ENCODE assay signal across 18 cellular contexts in the genomic region with DNA sequence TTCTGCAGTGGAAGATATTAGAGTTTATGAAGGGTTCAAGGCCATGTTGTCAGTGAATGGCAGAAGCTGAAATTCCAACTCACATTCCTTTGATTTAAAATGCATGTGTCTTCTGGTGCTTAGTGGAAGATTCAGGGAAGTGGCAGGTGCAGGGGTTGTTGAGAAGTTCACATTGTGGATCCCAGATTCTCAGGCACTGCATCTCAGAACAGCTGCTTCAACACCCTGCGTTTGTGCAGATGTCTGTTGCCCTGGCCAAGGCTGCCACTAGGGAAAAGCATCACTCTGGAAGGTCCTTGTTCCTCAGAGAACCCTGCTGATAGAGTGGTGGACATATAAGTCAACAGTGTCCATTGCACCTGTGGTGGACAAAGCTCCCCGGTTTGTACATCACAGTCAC.
DNase-seq lines count a peak whose midpoint lies in the region; ATAC-seq, FAIRE-seq and TF ChIP-seq lines count a peak whose summit lies in the region.
"Had no signal": no experiment of that assay in that cellular context is flagged by ENCODE, and none has a peak within 500 bp of the region (broad histone marks: within the 10 kb centered on the region; RNA-seq: fewer than 3 reads in every experiment).

No MANE protein-coding gene starts in this region.

- peak; percentile 35 for DNase-seq in LHCN-M2 (ENCODE audit: low read depth)
- peak; percentile 70 to 84 for DNase-seq in SJCRH30
- no peak for DNase-seq in osteocyte (ENCODE audit: extremely low spot score, unreplicated experiment)
- DNase-seq in vagina (ENCODE audit: extremely low spot score in 2 of 2), result no peak
- no peak for DNase-seq in pancreas
- DNase-seq in mesothelial cell of epicardium (ENCODE audit: low spot score in 2 of 2, unreplicated experiment in 2 of 2), result no peak
- DNase-seq: C1 segment of cervical spinal cord; Calu3; CD4-positive, alpha-beta memory T cell; COR-L47; DMS53; DMS79 treated with DMSO at 0.1 percent for 48 hours; GF-D8; H9 had no signal

- TF ChIP-seq CTCF in osteocyte (IDR thresholded peaks at IDR 0.05), result no peak
- TF ChIP-seq CTCF in vagina (IDR thresholded peaks at IDR 0.05), result no peak
- no peak for TF ChIP-seq CTCF in pancreas (IDR thresholded peaks at IDR 0.05)
- no peak for TF ChIP-seq CTCF in mesothelial cell of epicardium (IDR thresholded peaks at IDR 0.05; ENCODE audit: unreplicated experiment)

- peaks cover 42% of the 10 kb centered on the region for H3K4me1 ChIP-seq in SJCRH30
- peaks cover 12% of the 10 kb centered on the region for H3K4me1 ChIP-seq in vagina
- no peaks in the 10 kb centered on the region for H3K4me1 ChIP-seq in pancreas

- H3K9me3 Mint-ChIP-seq in osteocyte (ENCODE audit: unreplicated experiment) (no peaks in the 10 kb centered on the region), mesothelial cell of epicardium (no peaks in the 10 kb centered on the region)
- H3K9me3 Mint-ChIP-seq: GM23338, H9 had no signal

- H3K27ac ChIP-seq in SJCRH30 (no peak overlapping the region), vagina (peak overlapping the region; percentile 68), pancreas (no peak overlapping the region)

- H3K36me3 Mint-ChIP-seq in osteocyte (ENCODE audit: unreplicated experiment), result peaks cover 75% of the 10 kb centered on the region
- H3K36me3 Mint-ChIP-seq in mesothelial cell of epicardium, result no peaks in the 10 kb centered on the region
- H3K36me3 Mint-ChIP-seq: CD4-positive, alpha-beta memory T cell had no signal

- H3K27ac Mint-ChIP-seq in osteocyte (ENCODE audit: unreplicated experiment) (peak overlapping the region; percentile 74), mesothelial cell of epicardium (no peak overlapping the region)
- H3K27ac Mint-ChIP-seq: GM23338, H9 had no signal

- no peak for TF ChIP-seq POLR2A in vagina (IDR thresholded peaks at IDR 0.05)

- H3K27me3 Mint-ChIP-seq in osteocyte (ENCODE audit: unreplicated experiment) (no peaks in the 10 kb centered on the region), mesothelial cell of epicardium (ENCODE audit: low read depth) (no peaks in the 10 kb centered on the region)

- H3K36me3 ChIP-seq in SJCRH30, result no peaks in the 10 kb centered on the region; the same call in 1 of the 2 replicates
- no peaks in the 10 kb centered on the region for H3K36me3 ChIP-seq in vagina
- H3K36me3 ChIP-seq in pancreas, result no peaks in the 10 kb centered on the region

- H3K4me3 ChIP-seq in SJCRH30 (no peak overlapping the region), vagina (no peak overlapping the region), pancreas (no peak overlapping the region)
- H3K4me3 ChIP-seq: GM23338 had no signal

- H3K4me1 Mint-ChIP-seq in osteocyte (ENCODE audit: unreplicated experiment) (peaks cover 31% of the 10 kb centered on the region), mesothelial cell of epicardium (peaks cover 23% of the 10 kb centered on the region)
- H3K4me1 Mint-ChIP-seq: CD4-positive, alpha-beta memory T cell; GM23338 had no signal

- intact Hi-C loops in vagina (cut with DNase I), result no loop called here
- intact Hi-C loops in pancreas (cut with DNase I), result no loop called here

- FAIRE-seq in pancreas (lab: Jason Lieb, UNC), result no peak
- FAIRE-seq: GM12891, GM18507 had no signal

- H3K9me3 ChIP-seq in SJCRH30 (replicated peaks), result no peaks in the 10 kb centered on the region
- no peaks in the 10 kb centered on the region for H3K9me3 ChIP-seq in vagina
- no peaks in the 10 kb centered on the region for H3K9me3 ChIP-seq in pancreas

- no peaks in the 10 kb centered on the region for H3K27me3 ChIP-seq in SJCRH30
- H3K27me3 ChIP-seq in vagina, result no peaks in the 10 kb centered on the region
- H3K27me3 ChIP-seq in pancreas, result no peaks in the 10 kb centered on the region

- H3K4me3 Mint-ChIP-seq in osteocyte (ENCODE audit: unreplicated experiment) (no peak overlapping the region), mesothelial cell of epicardium (no peak overlapping the region)
- H3K4me3 Mint-ChIP-seq: CD4-positive, alpha-beta memory T cell; GM23338; H9 had no signal

- ATAC-seq in pancreas, result no peak
- ATAC-seq: GM23338, HCT116 had no signal

- WGBS in pancreas, 2 donors, result 68 to 81% methylated on average over 2 of the region's 2 CpGs

Comparison
In these comparisons a context has a peak if more than half of its experiments do, and no peak if none do; other contexts are left out.
1. DNase-seq: peak in LHCN-M2 (single experiment) and SJCRH30 (2 of 2); none in osteocyte (single experiment), vagina (0 of 2), pancreas (0 of 6) and mesothelial cell of epicardium (0 of 2).